In the genomic region with DNA sequence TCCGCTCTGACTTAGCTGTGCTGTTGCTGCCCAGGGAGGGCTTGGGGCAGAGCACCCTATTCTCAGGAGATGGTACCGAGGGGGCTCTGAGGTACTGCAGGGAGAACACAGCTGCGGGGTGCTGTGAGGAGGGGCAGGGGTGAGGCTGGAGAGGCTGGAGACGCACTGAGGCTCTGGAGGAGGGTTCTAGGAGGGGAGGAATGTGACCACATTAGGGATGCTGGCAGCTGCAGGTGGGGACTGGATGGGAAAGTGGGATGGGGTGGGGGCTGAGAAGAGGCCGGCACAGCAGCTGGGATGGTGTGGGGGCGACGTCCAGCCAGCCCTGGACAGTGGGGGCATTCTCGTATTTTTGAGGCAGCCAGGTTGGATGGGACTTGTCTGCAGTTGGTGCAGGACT, we compare ENCODE assay signal across 18 cellular contexts. TPM values are rescaled to one million over a fixed set of nuclear protein-coding genes. Genes with fewer than 3 reads are reported as not detected.
A peak's percentile ranks its signal among the peaks of the same experiment; 100 is the strongest.
DNase-seq lines count a peak whose midpoint lies in the region; ATAC-seq and TF ChIP-seq lines count a peak whose summit lies in the region.
"Had no signal": no experiment of that assay in that cellular context is flagged by ENCODE, and none has a peak within 500 bp of the region (broad histone marks: within the 10 kb centered on the region; RNA-seq: fewer than 3 reads in every experiment).

No MANE protein-coding gene starts in this region.

- peaks cover 11% of the 10 kb centered on the region; the same call in 1 of the 2 replicates for H4K20me1 ChIP-seq in GM23338 (replicated peaks; ENCODE audit: insufficient read depth)

- no peak overlapping the region for H3K4me2 ChIP-seq in GM23338
- H3K4me2 ChIP-seq: KMS-11 had no signal

- TF ChIP-seq CTCF in GM23338 (conservative IDR thresholded peaks at IDR 0.05; ENCODE audit: low read depth in 2 of 2): no peak
- no peak for TF ChIP-seq CTCF in gastroesophageal sphincter (IDR thresholded peaks at IDR 0.05)

- H3K4me3 ChIP-seq in GM23338 (no peak overlapping the region), NT2/D1 (ENCODE audit: insufficient read length, low read depth) (no peak overlapping the region), gastroesophageal sphincter (peak overlapping the region in 1 of 2 donors; percentile 12), rectal smooth muscle tissue (ENCODE audit: low read length) (no peak overlapping the region)
- H3K4me3 ChIP-seq: mucosa of descending colon, SK-N-MC had no signal

- H3K9ac ChIP-seq in NT2/D1 (ENCODE audit: insufficient read length, low read depth): peak overlapping the region; percentile 51
- H3K9ac ChIP-seq in rectal smooth muscle tissue (ENCODE audit: low read length): no peak overlapping the region
- H3K9ac ChIP-seq: KMS-11 had no signal

- ATAC-seq in GM23338 (peak; percentile 49), gastroesophageal sphincter (peak; percentile 27), HG03378 (IDR thresholded peaks at IDR 0.05; ENCODE audit: unreplicated experiment) (no peak), HG03442 (IDR thresholded peaks at IDR 0.05; ENCODE audit: unreplicated experiment) (no peak), HG02884 (IDR thresholded peaks at IDR 0.05; ENCODE audit: unreplicated experiment) (no peak)
- ATAC-seq: left lobe of liver, mucosa of descending colon had no signal

- H3K36me3 Mint-ChIP-seq in GM23338 (ENCODE audit: low read depth): no peaks in the 10 kb centered on the region

- no peaks in the 10 kb centered on the region for H3K36me3 ChIP-seq in GM23338 (ENCODE audit: insufficient read depth)
- H3K36me3 ChIP-seq in NT2/D1 (ENCODE audit: insufficient read depth, insufficient read length, low read length): peaks cover 3% of the 10 kb centered on the region
- no peaks in the 10 kb centered on the region for H3K36me3 ChIP-seq in gastroesophageal sphincter
- H3K36me3 ChIP-seq in rectal smooth muscle tissue (ENCODE audit: control insufficient read depth, insufficient read depth, low read length): no peaks in the 10 kb centered on the region

- peaks cover 62% of the 10 kb centered on the region for H3K79me2 ChIP-seq in GM23338 (replicated peaks; ENCODE audit: insufficient read depth)

- peak; percentile 50 for DNase-seq in GM23338 (ENCODE audit: low spot score)
- no peak for DNase-seq in NT2/D1 (ENCODE audit: low read depth, low spot score)
- DNase-seq in NCI-H2029 (lab: John Stamatoyannopoulos, UW): no peak
- DNase-seq: activated CD4-positive, alpha-beta T cell treated with anti-CD3 and anti-CD28 coated beads, Interleukin-2, amount 10 ng/mL, durations not matched to agents 7 days and 5 days; activated CD8-positive, alpha-beta memory T cell treated with anti-CD3 and anti-CD28 coated beads, Interleukin-2, amount 50 U/mL, for 4 hours; aorta; foreskin melanocyte; HCEC 1CT; mucosa of descending colon; T1000 had no signal

- H3K4me3 Mint-ChIP-seq in GM23338: no peak overlapping the region
- H3K4me3 Mint-ChIP-seq: activated CD4-positive, alpha-beta T cell treated with anti-CD3 and anti-CD28 coated beads, Interleukin-2, amount 10 ng/mL, durations not matched to agents 7 days and 5 days had no signal

- H3K27ac Mint-ChIP-seq in GM23338: peak overlapping the region; percentile 13; the same call in 1 of the 2 replicates
- H3K27ac Mint-ChIP-seq: activated CD4-positive, alpha-beta T cell treated with anti-CD3 and anti-CD28 coated beads, Interleukin-2, amount 10 ng/mL, durations not matched to agents 7 days and 5 days had no signal

- H3K27ac ChIP-seq in GM23338 (ENCODE audit: low read depth): peak overlapping the region; percentile 59; the same call in 1 of the 2 replicates
- peak overlapping the region; percentile 75 to 98 (median 90) for H3K27ac ChIP-seq in gastroesophageal sphincter
- H3K27ac ChIP-seq in rectal smooth muscle tissue (ENCODE audit: low read depth, low read length): peak overlapping the region; percentile 92
- H3K27ac ChIP-seq: KMS-11 had no signal

- no peak for TF ChIP-seq EP300 in gastroesophageal sphincter (IDR thresholded peaks at IDR 0.05)

- no peaks in the 10 kb centered on the region for H3K9me3 Mint-ChIP-seq in GM23338
- H3K9me3 Mint-ChIP-seq: activated CD4-positive, alpha-beta T cell treated with anti-CD3 and anti-CD28 coated beads, Interleukin-2, amount 10 ng/mL, durations not matched to agents 7 days and 5 days had no signal

- no peak overlapping the region for H2AFZ ChIP-seq in GM23338

- H3K27me3 Mint-ChIP-seq in GM23338 (ENCODE audit: insufficient read depth, low read depth, poor library complexity): peaks cover 13% of the 10 kb centered on the region
- H3K27me3 Mint-ChIP-seq: activated CD4-positive, alpha-beta T cell treated with anti-CD3 and anti-CD28 coated beads, Interleukin-2, amount 10 ng/mL, durations not matched to agents 7 days and 5 days had no signal

- no peak for TF ChIP-seq POLR2A in gastroesophageal sphincter (IDR thresholded peaks at IDR 0.05)

- WGBS in gastroesophageal sphincter (ENCODE audit: low coverage in 1 of 2), 2 donors: 18 to 45% methylated on average over 4 to 5 of the region's 8 CpGs

- H3K4me1 ChIP-seq in GM23338 (ENCODE audit: insufficient read depth): no peaks in the 10 kb centered on the region; the same call in 1 of the 2 replicates
- peaks cover 35% of the 10 kb centered on the region for H3K4me1 ChIP-seq in NT2/D1 (ENCODE audit: insufficient read depth, insufficient read length)
- H3K4me1 ChIP-seq in gastroesophageal sphincter: peaks cover 0 to 100% (median 57%) of the 10 kb centered on the region in 3 donors
- peaks cover 76% of the 10 kb centered on the region for H3K4me1 ChIP-seq in rectal smooth muscle tissue (ENCODE audit: control insufficient read depth, insufficient read depth, low read length)

- no peaks in the 10 kb centered on the region for H3K9me2 ChIP-seq in GM23338 (ENCODE audit: insufficient read depth)

- H3K27me3 ChIP-seq in GM23338 (ENCODE audit: insufficient read depth) (no peaks in the 10 kb centered on the region), NT2/D1 (ENCODE audit: insufficient read depth, insufficient read length) (no peaks in the 10 kb centered on the region), gastroesophageal sphincter (no peaks in the 10 kb centered on the region), rectal smooth muscle tissue (ENCODE audit: control insufficient read depth, insufficient read depth, low read length) (no peaks in the 10 kb centered on the region)

- H3K9me3 ChIP-seq in NT2/D1 (ENCODE audit: insufficient read depth, low read length): no peaks in the 10 kb centered on the region
- no peaks in the 10 kb centered on the region for H3K9me3 ChIP-seq in gastroesophageal sphincter
- H3K9me3 ChIP-seq: mucosa of descending colon had no signal

- no peaks in the 10 kb centered on the region for H3F3A ChIP-seq in GM23338 (replicated peaks; ENCODE audit: low read depth)

- H3K4me1 Mint-ChIP-seq in GM23338: peaks cover 23% of the 10 kb centered on the region
- H3K4me1 Mint-ChIP-seq: activated CD4-positive, alpha-beta T cell treated with anti-CD3 and anti-CD28 coated beads, Interleukin-2, amount 10 ng/mL, durations not matched to agents 7 days and 5 days had no signal

TF ChIP-seq in GM23338, 12 proteins besides CTCF, POLR2A, EP300 and RAD21:
- TF ChIP-seq POLR2AphosphoS5 (IDR thresholded peaks at IDR 0.05; ENCODE audit: low read depth) (no peak), ZNF114 (CRISPR knock-in tag; IDR thresholded peaks at IDR 0.05) (no peak), NANOG (IDR thresholded peaks at IDR 0.05; ENCODE audit: borderline replicate concordance) (no peak)
- TF ChIP-seq, protein P1, sequence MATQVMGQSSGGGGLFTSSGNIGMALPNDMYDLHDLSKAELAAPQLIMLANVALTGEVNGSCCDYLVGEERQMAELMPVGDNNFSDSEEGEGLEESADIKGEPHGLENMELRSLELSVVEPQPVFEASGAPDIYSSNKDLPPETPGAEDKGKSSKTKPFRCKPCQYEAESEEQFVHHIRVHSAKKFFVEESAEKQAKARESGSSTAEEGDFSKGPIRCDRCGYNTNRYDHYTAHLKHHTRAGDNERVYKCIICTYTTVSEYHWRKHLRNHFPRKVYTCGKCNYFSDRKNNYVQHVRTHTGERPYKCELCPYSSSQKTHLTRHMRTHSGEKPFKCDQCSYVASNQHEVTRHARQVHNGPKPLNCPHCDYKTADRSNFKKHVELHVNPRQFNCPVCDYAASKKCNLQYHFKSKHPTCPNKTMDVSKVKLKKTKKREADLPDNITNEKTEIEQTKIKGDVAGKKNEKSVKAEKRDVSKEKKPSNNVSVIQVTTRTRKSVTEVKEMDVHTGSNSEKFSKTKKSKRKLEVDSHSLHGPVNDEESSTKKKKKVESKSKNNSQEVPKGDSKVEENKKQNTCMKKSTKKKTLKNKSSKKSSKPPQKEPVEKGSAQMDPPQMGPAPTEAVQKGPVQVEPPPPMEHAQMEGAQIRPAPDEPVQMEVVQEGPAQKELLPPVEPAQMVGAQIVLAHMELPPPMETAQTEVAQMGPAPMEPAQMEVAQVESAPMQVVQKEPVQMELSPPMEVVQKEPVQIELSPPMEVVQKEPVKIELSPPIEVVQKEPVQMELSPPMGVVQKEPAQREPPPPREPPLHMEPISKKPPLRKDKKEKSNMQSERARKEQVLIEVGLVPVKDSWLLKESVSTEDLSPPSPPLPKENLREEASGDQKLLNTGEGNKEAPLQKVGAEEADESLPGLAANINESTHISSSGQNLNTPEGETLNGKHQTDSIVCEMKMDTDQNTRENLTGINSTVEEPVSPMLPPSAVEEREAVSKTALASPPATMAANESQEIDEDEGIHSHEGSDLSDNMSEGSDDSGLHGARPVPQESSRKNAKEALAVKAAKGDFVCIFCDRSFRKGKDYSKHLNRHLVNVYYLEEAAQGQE (IDR thresholded peaks at IDR 0.05; ENCODE audit: unreplicated experiment): no peak

RNA-seq across cellular contexts. Expression of a gene that starts 20.9 kb away (rescaled TPM):
- total RNA-seq in GM23338 (2014; rRNA removed; shearing (Covaris generic)): 28.8 and 34.3 TPM in 2 replicates
- 8.2 and 10.3 TPM in 2 replicates for polyA plus RNA-seq in GM23338 (2016; fragmentation: Nextera tagmentation; extraction: Ambion mirVana)
- 100 to 1,000 TPM; 105 to 231 (median 127) TPM for total RNA-seq in gastroesophageal sphincter

Comparison
In these comparisons a context has a peak if more than half of its experiments do, and no peak if none do; other contexts are left out.
1. ATAC-seq: peak in GM23338 (single experiment) and gastroesophageal sphincter (single experiment); none in HG03378 (single experiment), HG03442 (single experiment) and HG02884 (single experiment).
2. Peak in every context shown above with its lines, with median percentiles within 50 percentile points of each other: H3K27ac ChIP-seq.